Comparison of ENCODE assay signal across 15 cellular contexts in genomic region chr19:3398900-3399278, GRCh38. TPM values are rescaled to one million over a fixed set of nuclear protein-coding genes. Genes with fewer than 3 reads are reported as not detected.
DNase-seq lines count a peak whose midpoint lies in the region; ATAC-seq and TF ChIP-seq lines count a peak whose summit lies in the region.
"Had no signal": no experiment of that assay in that cellular context is flagged by ENCODE, and none has a peak within 500 bp of the region (broad histone marks: within the 10 kb centered on the region; RNA-seq: fewer than 3 reads in every experiment).

No MANE protein-coding gene starts in this region.

- TF ChIP-seq POLR2A in right lobe of liver (IDR thresholded peaks at IDR 0.05) (no peak), spleen (IDR thresholded peaks at IDR 0.05) (no peak)

- no peaks in the 10 kb centered on the region for H3K27me3 Mint-ChIP-seq in naive thymus-derived CD8-positive, alpha-beta T cell

- H3K4me3 Mint-ChIP-seq in naive thymus-derived CD8-positive, alpha-beta T cell, result no peak overlapping the region
- H3K4me3 Mint-ChIP-seq: activated T-cell treated with anti-CD3 and anti-CD28 coated beads, Interleukin-2, amount 50 U/mL, for 72 hours had no signal

- peaks cover 0 to 6% (median 3%) of the 10 kb centered on the region in 3 donors for H3K36me3 Mint-ChIP-seq in naive thymus-derived CD8-positive, alpha-beta T cell

- H3K9me3 Mint-ChIP-seq in naive thymus-derived CD8-positive, alpha-beta T cell, result no peaks in the 10 kb centered on the region
- H3K9me3 Mint-ChIP-seq: activated T-cell treated with anti-CD3 and anti-CD28 coated beads, Interleukin-2, amount 50 U/mL, for 72 hours had no signal

- CTCF ChIA-PET in HEK293 (lab: Yijun Ruan, JAX), result interaction anchor here (0.6 kb wide), 1 partner anchor 243 kb away, joined by 3 read pairs; no protein-coding TSS in a partner anchor

- 40 to 46% methylated on average over 10 of the region's 10 CpGs for WGBS in esophagus, 2 donors
- WGBS in right lobe of liver (ENCODE audit: insufficient coverage, low coverage, low lambda C conversion rate, missing lambda C conversion rate), result 35% methylated on average over 5 of the region's 10 CpGs
- 65 to 80% (median 69%) methylated on average over 9 to 10 of the region's 10 CpGs for WGBS in spleen, 5 donors

- H3K9me3 ChIP-seq in HEK293 (ENCODE audit: control insufficient read depth, insufficient read depth, low read depth, low read length) (no peaks in the 10 kb centered on the region), esophagus (ENCODE audit: control insufficient read depth in 2 of 2, insufficient read depth in 1 of 2, low read depth in 1 of 2, low read length in 1 of 2) (no peaks in the 10 kb centered on the region), right lobe of liver (no peaks in the 10 kb centered on the region), spleen (no peaks in the 10 kb centered on the region)

- POLR2A ChIA-PET in HEK293 (lab: Yijun Ruan, JAX), result no interaction called here
- POLR2A ChIA-PET in naive thymus-derived CD8-positive, alpha-beta T cell (lab: Charles Lee), result no interaction called here

- no peak for DNase-seq in right lobe of liver
- DNase-seq in spleen, result no peak
- DNase-seq in C1 segment of cervical spinal cord (lab: John Stamatoyannopoulos, UW), result no peak
- no peak for DNase-seq in midbrain (lab: John Stamatoyannopoulos, UW)
- DNase-seq in naive thymus-derived CD8-positive, alpha-beta T cell, result no peak
- DNase-seq: activated T-cell treated with anti-CD3 and anti-CD28 coated beads, Interleukin-2, amount 50 U/mL, for 72 hours; NCI-H2227 treated with DMSO at 0.1 percent for 48 hours; OCI-M1; small intestine; SW 1271 had no signal

- no peak for TF ChIP-seq CTCF in HEK293 (tag by site-specific recombination; IDR thresholded peaks at IDR 0.05)
- no peak for TF ChIP-seq CTCF in right lobe of liver (IDR thresholded peaks at IDR 0.05)
- TF ChIP-seq CTCF in spleen (IDR thresholded peaks at IDR 0.05 in 8 of 11, conservative IDR thresholded peaks at IDR 0.05 in 3 of 11), result no peak

- H3K27me3 ChIP-seq in esophagus (ENCODE audit: control insufficient read depth in 1 of 2, insufficient read depth in 2 of 2, low read length in 2 of 2) (no peaks in the 10 kb centered on the region), right lobe of liver (no peaks in the 10 kb centered on the region), spleen (replicated peaks in 1 of 7) (no peaks in the 10 kb centered on the region)
- H3K27me3 ChIP-seq: hepatocyte had no signal

- H3K36me3 ChIP-seq in HEK293 (ENCODE audit: control insufficient read depth in 2 of 2, insufficient read depth in 1 of 2, low read length in 2 of 2), result peaks cover 0 to 9% of the 10 kb centered on the region in 2 experiments; a peak in 1 of 3 replicates
- H3K36me3 ChIP-seq in esophagus (ENCODE audit: control insufficient read depth in 2 of 2, insufficient read depth in 2 of 2, low read length in 1 of 2), result peaks cover 0 to 5% of the 10 kb centered on the region in 2 donors
- H3K36me3 ChIP-seq in right lobe of liver, result peaks cover 0 to 9% (median 2%) of the 10 kb centered on the region in 4 donors
- peaks cover 0 to 52% (median 1%) of the 10 kb centered on the region in 6 donors for H3K36me3 ChIP-seq in spleen

- H3K4me1 Mint-ChIP-seq in naive thymus-derived CD8-positive, alpha-beta T cell, result peaks cover 0 to 11% (median 5%) of the 10 kb centered on the region in 4 donors

- intact Hi-C loops in right lobe of liver (cut with DNase I), result no loop called here
- intact Hi-C loops in spleen (cut with DNase I; ENCODE audit: low total_unique reads), result no loop called here

- H3K27ac ChIP-seq in HEK293 (ENCODE audit: extremely low read depth, low read depth, low read length), result no peak overlapping the region
- H3K27ac ChIP-seq in esophagus (ENCODE audit: low read depth in 2 of 2, low read length in 1 of 2), result peak overlapping the region; percentile 93 to 99
- peak overlapping the region; percentile 9 to 100 (median 99) for H3K27ac ChIP-seq in right lobe of liver
- H3K27ac ChIP-seq in spleen, result peak overlapping the region; percentile 61 to 86 (median 73)
- H3K27ac ChIP-seq: hepatocyte had no signal

- H3K27ac Mint-ChIP-seq in naive thymus-derived CD8-positive, alpha-beta T cell, result peak overlapping the region in 1 of 10 donors; percentile 33
- H3K27ac Mint-ChIP-seq: activated T-cell treated with anti-CD3 and anti-CD28 coated beads, Interleukin-2, amount 50 U/mL, for 72 hours had no signal

- ATAC-seq in right lobe of liver (peak in 3 of 4 donors; percentile 0 to 4 (median 1)), GM18519 (IDR thresholded peaks at IDR 0.05; ENCODE audit: low FRiP score, unreplicated experiment) (no peak)
- no peak for ATAC-seq in naive thymus-derived CD8-positive, alpha-beta T cell
- ATAC-seq: activated CD4-positive, CD25-positive, alpha-beta regulatory T cell treated with anti-CD3 and anti-CD28 coated beads, Interleukin-2, amount 50 U/mL, for 24 hours; activated T-cell treated with anti-CD3 and anti-CD28 coated beads, Interleukin-2, amount 50 U/mL, for 72 hours had no signal

- H3K4me3 ChIP-seq in HEK293 (ENCODE audit: low read depth, low read length), result no peak overlapping the region
- no peak overlapping the region for H3K4me3 ChIP-seq in esophagus (ENCODE audit: low read depth in 1 of 2, low read length in 2 of 2)
- H3K4me3 ChIP-seq in right lobe of liver, result no peak overlapping the region
- H3K4me3 ChIP-seq in spleen, result peak overlapping the region in 3 of 8 donors; percentile 9 to 40 (median 34)
- H3K4me3 ChIP-seq: hepatocyte had no signal

- H3K4me1 ChIP-seq in HEK293 (ENCODE audit: control insufficient read depth, insufficient read depth, low read length) (no peaks in the 10 kb centered on the region), esophagus (ENCODE audit: control insufficient read depth in 2 of 2, insufficient read depth in 2 of 2, low read length in 1 of 2) (peaks cover 7 to 30% of the 10 kb centered on the region in 2 donors), right lobe of liver (peaks cover 0 to 73% (median 36%) of the 10 kb centered on the region in 4 donors), spleen (peaks cover 12 to 85% (median 56%) of the 10 kb centered on the region in 6 donors)

TF ChIP-seq in HEK293, 187 proteins besides CTCF, POLR2A, EP300 and RAD21:
- TF ChIP-seq SCRT1 (tag by site-specific recombination; IDR thresholded peaks at IDR 0.05; ENCODE audit: borderline replicate concordance) (no peak), EGR2 (tag by site-specific recombination; IDR thresholded peaks at IDR 0.05; ENCODE audit: low read depth) (no peak), ZNF514 (tag by site-specific recombination; IDR thresholded peaks at IDR 0.05) (no peak), KLF1 (tag by site-specific recombination; IDR thresholded peaks at IDR 0.05) (peak; percentile 47)

RNA-seq across cellular contexts. Expression of gene NFIC, which starts 32.5 kb away (rescaled TPM):
- polyA plus RNA-seq in esophagus (10 to 100 TPM; 15.4 to 48.1 TPM), spleen (10 to 100 TPM in 1 of 3 donors, 1 to 10 TPM in 2; 4.1 to 23.4 (median 4.2) TPM)
- total RNA-seq in right lobe of liver (100 to 1,000 TPM in 4 of 6 experiments, 10 to 100 TPM in 2; 94.6 to 168 (median 120) TPM), spleen (100 to 1,000 TPM in 2 of 7 donors, 10 to 100 TPM in 5; 65.4 to 125 (median 77.1) TPM)
- 10 to 100 TPM; 30.2 to 34.8 TPM for total RNA-seq in naive thymus-derived CD8-positive, alpha-beta T cell
- polyA plus RNA-seq in naive thymus-derived CD8-positive, alpha-beta T cell, result 10 to 100 TPM in 2 of 3 donors, 1 to 10 TPM in 1; 5.8 to 15.8 (median 12.1) TPM

Comparison
In these comparisons a context has a peak if more than half of its experiments do, and no peak if none do; other contexts are left out.
1. ATAC-seq: peak in right lobe of liver (3 of 4); none in GM18519 (single experiment) and naive thymus-derived CD8-positive, alpha-beta T cell (0 of 2).